In the genomic region with DNA sequence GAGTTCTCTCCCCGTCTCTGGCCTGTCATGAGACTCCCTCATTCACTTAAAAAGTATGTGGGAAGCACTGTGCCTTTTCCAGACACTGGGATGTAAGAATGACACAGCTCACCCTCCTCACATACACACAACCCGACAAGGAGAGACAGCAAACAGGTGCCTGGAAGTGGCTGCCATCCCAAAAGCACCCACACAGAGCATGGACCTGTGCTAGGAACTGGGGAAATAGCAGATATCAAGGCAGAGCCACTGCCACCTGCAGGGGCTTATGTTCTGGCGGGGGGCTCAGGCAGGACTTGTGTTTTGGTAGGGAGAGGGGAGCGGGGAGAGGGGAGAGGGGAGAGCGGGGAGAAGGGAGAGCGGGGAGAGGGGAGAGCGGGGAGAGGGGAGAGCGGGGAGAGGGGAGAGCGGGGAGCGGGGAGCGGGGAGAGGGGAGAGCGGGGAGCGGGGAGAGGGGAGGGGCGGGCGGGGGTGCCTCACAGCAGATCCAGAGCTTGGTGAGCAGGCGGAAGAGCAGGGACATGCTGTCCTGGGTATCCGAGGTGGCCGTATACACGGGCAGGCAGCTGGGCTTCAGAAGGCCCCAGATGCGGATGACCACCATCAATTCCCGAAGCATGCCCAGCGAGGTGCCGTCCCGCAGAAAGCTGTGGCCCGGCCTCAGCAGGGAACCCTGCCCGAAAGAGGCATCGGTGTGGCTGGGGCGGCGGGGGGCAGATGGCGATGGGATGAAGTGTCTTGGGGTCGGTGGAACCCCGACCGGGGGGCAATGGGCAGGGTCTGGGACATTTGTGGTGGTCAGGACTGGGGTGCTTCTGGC, we compare ENCODE assay signal across 9 cellular contexts. TPM values are rescaled to one million over a fixed set of nuclear protein-coding genes. Genes with fewer than 3 reads are reported as not detected.
DNase-seq lines count a peak whose midpoint lies in the region; ATAC-seq lines count a peak whose summit lies in the region.
"Had no signal": no experiment of that assay in that cellular context is flagged by ENCODE, and none has a peak within 500 bp of the region (broad histone marks: within the 10 kb centered on the region; RNA-seq: fewer than 3 reads in every experiment).

No MANE protein-coding gene starts in this region.

- peak overlapping the region; percentile 85 for H3K18ac ChIP-seq in neuronal stem cell (ENCODE audit: low read length)

- H3K27me3 ChIP-seq in neuronal stem cell (ENCODE audit: control insufficient read depth in 3 of 3, insufficient read depth in 3 of 3, low read depth in 1 of 3, low read length in 3 of 3) = no peaks in the 10 kb centered on the region

- H4K8ac ChIP-seq in neuronal stem cell (ENCODE audit: low read depth, low read length) = no peak overlapping the region

- no peak overlapping the region for H3K4me2 ChIP-seq in neuronal stem cell (ENCODE audit: insufficient read depth, low read length, poor library complexity, severe bottlenecking)

- peak overlapping the region; percentile 75 for H2BK15ac ChIP-seq in neuronal stem cell (ENCODE audit: low read length)

- DNase-seq in DMS53 (lab: John Stamatoyannopoulos, UW) = peak; percentile 51
- no peak for DNase-seq in DMS53 treated with DMSO at 0.1 percent for 48 hours (lab: John Stamatoyannopoulos, UW; ENCODE audit: unreplicated experiment)
- peak; percentile 79 for DNase-seq in HuH-7 (ENCODE audit: low spot score)
- DNase-seq in cerebellar cortex (ENCODE audit: low spot score) = peak; percentile 59
- DNase-seq in neuronal stem cell (ENCODE audit: low spot score) = no peak
- DNase-seq in COLO668 (lab: John Stamatoyannopoulos, UW; ENCODE audit: unreplicated experiment) = no peak
- no peak for DNase-seq in NCI-H2196 (lab: John Stamatoyannopoulos, UW; ENCODE audit: unreplicated experiment)

- peak overlapping the region; percentile 82 for H2BK5ac ChIP-seq in neuronal stem cell (ENCODE audit: low read length)

- H3K9ac ChIP-seq in neuronal stem cell (ENCODE audit: low read depth, low read length, poor library complexity) = peak overlapping the region; percentile 4

- H3K14ac ChIP-seq in neuronal stem cell (ENCODE audit: low read length) = no peak overlapping the region

- peaks cover 40 to 76% of the 10 kb centered on the region in 2 donors for H3K36me3 ChIP-seq in neuronal stem cell (replicated peaks in 1 of 2; ENCODE audit: control insufficient read depth in 2 of 2, insufficient read depth in 2 of 2, low read length in 2 of 2)

- H2BK120ac ChIP-seq in neuronal stem cell (ENCODE audit: low read depth, low read length) = no peak overlapping the region

- H3K4me1 ChIP-seq in neuronal stem cell (ENCODE audit: control insufficient read depth in 2 of 2, insufficient read depth in 1 of 2, low read depth in 1 of 2, low read length in 2 of 2) = peaks cover 0 to 3% of the 10 kb centered on the region in 2 donors

- peak overlapping the region; percentile 65 for H3K23ac ChIP-seq in neuronal stem cell (ENCODE audit: low read depth, low read length, poor library complexity)

- peaks cover 7% of the 10 kb centered on the region for H3K79me1 ChIP-seq in neuronal stem cell (ENCODE audit: low read depth, low read length)

- H2BK12ac ChIP-seq in neuronal stem cell (ENCODE audit: low read length) = no peak overlapping the region

- H2AFZ ChIP-seq in neuronal stem cell (ENCODE audit: low read length) = no peak overlapping the region

- H3K4me3 ChIP-seq in neuronal stem cell (ENCODE audit: low read length in 2 of 2) = no peak overlapping the region

- WGBS in neuronal stem cell (ENCODE audit: extremely low coverage in 2 of 2, insufficient read length in 2 of 2, insufficient replicate concordance in 1 of 2), 2 donors = no CpG with 5 or more reads among the region's 33 CpGs

- H3K4ac ChIP-seq in neuronal stem cell (ENCODE audit: low read length) = no peak overlapping the region

- H3K27ac ChIP-seq in neuronal stem cell (replicated peaks; ENCODE audit: low read length) = peak overlapping the region; percentile 46

- ATAC-seq in HG03280 (IDR thresholded peaks at IDR 0.05; ENCODE audit: unreplicated experiment) = no peak

- H4K91ac ChIP-seq in neuronal stem cell (ENCODE audit: low read depth, low read length, poor library complexity) = no peak overlapping the region

- H3K9me3 ChIP-seq in neuronal stem cell (replicated peaks in 1 of 2; ENCODE audit: control insufficient read depth in 2 of 2, insufficient read depth in 1 of 2, low read depth in 1 of 2, low read length in 2 of 2) = no peaks in the 10 kb centered on the region

- H2AK5ac ChIP-seq in neuronal stem cell (ENCODE audit: low read depth, low read length) = peak overlapping the region; percentile 92

RNA-seq across cellular contexts. Expression of a gene that starts 12.2 kb away (rescaled TPM):
- polyA plus RNA-seq in neuronal stem cell (2013, experiment 1 of 2) = 0.18 TPM
- polyA plus RNA-seq in neuronal stem cell (2013, experiment 2 of 2) = 0.14 TPM

RNA-seq across cellular contexts. Expression of a gene that starts 19.6 kb away (rescaled TPM):
- polyA plus RNA-seq in neuronal stem cell (2013, experiment 1 of 2) = not detected
- polyA plus RNA-seq in neuronal stem cell (2013, experiment 2 of 2) = not detected
- polyA plus RNA-seq: neural cell had no signal

RNA-seq across cellular contexts. Expression of a gene that starts 21.3 kb away (rescaled TPM):
- 33.3 TPM for polyA plus RNA-seq in neuronal stem cell (2013, experiment 1 of 2)
- polyA plus RNA-seq in neuronal stem cell (2013, experiment 2 of 2) = 32.9 TPM

RNA-seq across cellular contexts. Expression of a gene that starts 21.6 kb away (rescaled TPM):
- polyA plus RNA-seq in neuronal stem cell (2013, experiment 1 of 2) = not detected
- not detected for polyA plus RNA-seq in neuronal stem cell (2013, experiment 2 of 2)
- polyA plus RNA-seq: neural cell had no signal

RNA-seq across cellular contexts. Expression of a gene that starts 30.9 kb away (rescaled TPM):
- polyA plus RNA-seq in neuronal stem cell (2013, experiment 1 of 2) = 1.9 TPM
- 1.9 TPM for polyA plus RNA-seq in neuronal stem cell (2013, experiment 2 of 2)
- polyA plus RNA-seq: neural cell had no signal

Comparison
In these comparisons a context has a peak if more than half of its experiments do, and no peak if none do; other contexts are left out.
1. DNase-seq: peak in DMS53 (single experiment), HuH-7 (single experiment) and cerebellar cortex (single experiment); none in DMS53 treated with DMSO at 0.1 percent for 48 hours (single experiment), neuronal stem cell (single experiment), COLO668 (single experiment) and NCI-H2196 (single experiment).